ENCODE assay signal across 21 cellular contexts in genomic region chr15:39979606-39980005, GRCh38.
"Had no signal": no experiment of that assay in that cellular context is flagged by ENCODE, and none has a peak within 500 bp of the region (broad histone marks: within the 10 kb centered on the region; RNA-seq: fewer than 3 reads in every experiment).

No MANE protein-coding gene starts in this region.

- DNase-seq: activated CD4-positive, alpha-beta T cell treated with anti-CD3 and anti-CD28 coated beads for 1 hour; activated CD8-positive, alpha-beta memory T cell treated with anti-CD3 and anti-CD28 coated beads for 24 hours; activated CD8-positive, alpha-beta memory T cell treated with anti-CD3 and anti-CD28 coated beads, Interleukin-2, amount 50 U/mL, for 48 hours; activated effector memory CD4-positive, alpha-beta T cell treated with anti-CD3 and anti-CD28 coated beads, Interleukin-2, amount 50 U/mL, for 16 hours; activated T-cell treated with anti-CD3 and anti-CD28 coated beads, Interleukin-2, amount 50 U/mL, for 72 hours; adrenal gland; effector memory CD4-positive, alpha-beta T cell; heart left ventricle; left ventricle myocardium superior; naive B cell; stimulated activated CD4-positive, alpha-beta T cell treated with anti-CD3 and anti-CD28 coated beads, Interleukin-4, amount 100 ng/mL, for 24 hours; T-helper 2 cell; testis; WERI-Rb-1 had no signal

- H2AFZ ChIP-seq: parathyroid adenoma had no signal

- H3K27ac ChIP-seq: adrenal gland, breast epithelium, esophagus muscularis mucosa, heart left ventricle, parathyroid adenoma, testis, WERI-Rb-1 had no signal

- H3K27me3 ChIP-seq: adrenal gland, breast epithelium, esophagus muscularis mucosa, heart left ventricle, testis had no signal

- H3K4me3 ChIP-seq: adrenal gland, breast epithelium, esophagus muscularis mucosa, heart left ventricle, testis had no signal

- H3K9ac ChIP-seq: parathyroid adenoma had no signal

- H3K9me3 Mint-ChIP-seq: activated naive CD4-positive, alpha-beta T cell treated with anti-CD3 and anti-CD28 coated beads, Interleukin-2, amount 50 U/mL, for 24 hours; activated T-cell treated with anti-CD3 and anti-CD28 coated beads, Interleukin-2, amount 50 U/mL, for 72 hours; dendritic cell treated with granulocyte-macrophage colony-stimulating factor and Interleukin-4, amounts not matched to agents 40 ng/mL and 50 ng/mL, for 4 days; stimulated activated effector memory CD8-positive, alpha-beta T cell treated with anti-CD3 and anti-CD28 coated beads, Interleukin-12 subunit alpha, Interleukin-12 subunit beta, amount 100 ng/mL, for 72 hours had no signal

- H3K27me3 Mint-ChIP-seq: activated naive CD4-positive, alpha-beta T cell treated with anti-CD3 and anti-CD28 coated beads, Interleukin-2, amount 50 U/mL, for 24 hours; dendritic cell treated with granulocyte-macrophage colony-stimulating factor and Interleukin-4, amounts not matched to agents 40 ng/mL and 50 ng/mL, for 4 days; naive B cell had no signal

- H3K4me1 ChIP-seq: breast epithelium, parathyroid adenoma, testis had no signal

- ATAC-seq: activated T-cell treated with anti-CD3 and anti-CD28 coated beads, Interleukin-2, amount 50 U/mL, for 72 hours; heart left ventricle; left ventricle myocardium superior; sciatic nerve; stimulated activated effector memory CD8-positive, alpha-beta T cell treated with anti-CD3 and anti-CD28 coated beads, Interleukin-12 subunit alpha, Interleukin-12 subunit beta, amount 100 ng/mL, for 72 hours had no signal

- H3K27ac Mint-ChIP-seq: activated naive CD4-positive, alpha-beta T cell treated with anti-CD3 and anti-CD28 coated beads, Interleukin-2, amount 50 U/mL, for 24 hours; activated T-cell treated with anti-CD3 and anti-CD28 coated beads, Interleukin-2, amount 50 U/mL, for 72 hours; dendritic cell treated with granulocyte-macrophage colony-stimulating factor and Interleukin-4, amounts not matched to agents 40 ng/mL and 50 ng/mL, for 4 days; stimulated activated effector memory CD8-positive, alpha-beta T cell treated with anti-CD3 and anti-CD28 coated beads, Interleukin-12 subunit alpha, Interleukin-12 subunit beta, amount 100 ng/mL, for 72 hours had no signal

- H3K4me1 Mint-ChIP-seq: activated naive CD4-positive, alpha-beta T cell treated with anti-CD3 and anti-CD28 coated beads, Interleukin-2, amount 50 U/mL, for 24 hours; stimulated activated effector memory CD8-positive, alpha-beta T cell treated with anti-CD3 and anti-CD28 coated beads, Interleukin-12 subunit alpha, Interleukin-12 subunit beta, amount 100 ng/mL, for 72 hours had no signal

- H3K36me3 ChIP-seq: adrenal gland, breast epithelium, WERI-Rb-1 had no signal

- H3K79me2 ChIP-seq: parathyroid adenoma had no signal

- H3K9me3 ChIP-seq: adrenal gland, breast epithelium, esophagus muscularis mucosa, heart left ventricle, testis had no signal

- H3K4me3 Mint-ChIP-seq: activated naive CD4-positive, alpha-beta T cell treated with anti-CD3 and anti-CD28 coated beads, Interleukin-2, amount 50 U/mL, for 24 hours; activated T-cell treated with anti-CD3 and anti-CD28 coated beads, Interleukin-2, amount 50 U/mL, for 72 hours; dendritic cell treated with granulocyte-macrophage colony-stimulating factor and Interleukin-4, amounts not matched to agents 40 ng/mL and 50 ng/mL, for 4 days; naive B cell; stimulated activated effector memory CD8-positive, alpha-beta T cell treated with anti-CD3 and anti-CD28 coated beads, Interleukin-12 subunit alpha, Interleukin-12 subunit beta, amount 100 ng/mL, for 72 hours had no signal
